Comparison of ENCODE assay signal across 9 cellular contexts in genomic region chr14:46490150-46490769, GRCh38.
A peak's percentile ranks its signal among the peaks of the same experiment; 100 is the strongest.
DNase-seq lines count a peak whose midpoint lies in the region; ATAC-seq and TF ChIP-seq lines count a peak whose summit lies in the region.
"Had no signal": no experiment of that assay in that cellular context is flagged by ENCODE, and none has a peak within 500 bp of the region (broad histone marks: within the 10 kb centered on the region; RNA-seq: fewer than 3 reads in every experiment).

No MANE protein-coding gene starts in this region.

- no peaks in the 10 kb centered on the region for H3K4me1 Mint-ChIP-seq in activated naive CD8-positive, alpha-beta T cell treated with anti-CD3 and anti-CD28 coated beads for 36 hours

- no peaks in the 10 kb centered on the region for H3K36me3 Mint-ChIP-seq in activated naive CD8-positive, alpha-beta T cell treated with anti-CD3 and anti-CD28 coated beads for 36 hours

- no peaks in the 10 kb centered on the region for H3K27me3 ChIP-seq in colonic mucosa
- no peaks in the 10 kb centered on the region for H3K27me3 ChIP-seq in gastrocnemius medialis

- no peak overlapping the region for H3K4me3 Mint-ChIP-seq in activated naive CD8-positive, alpha-beta T cell treated with anti-CD3 and anti-CD28 coated beads for 36 hours
- H3K4me3 Mint-ChIP-seq: stimulated activated naive CD8-positive, alpha-beta T cell treated with anti-CD3 and anti-CD28 coated beads, Interleukin-15, Interleukin-2, amounts not matched to agents 100 ng/mL and 50 ng/mL, for 24 hours had no signal

- DNase-seq in GM13976 (ENCODE audit: low spot score) (peak; percentile 12), KBM-7 (peak; percentile 58), colonic mucosa (peak; percentile 18), GM19240 (ENCODE audit: insufficient read length, low spot score) (no peak), gastrocnemius medialis (no peak)
- no peak for DNase-seq in stimulated activated naive CD8-positive, alpha-beta T cell treated with anti-CD3 and anti-CD28 coated beads, Interleukin-15, Interleukin-2, amounts not matched to agents 100 U/mL and 50 U/mL, for 24 hours
- DNase-seq in activated naive CD8-positive, alpha-beta T cell treated with anti-CD3 and anti-CD28 coated beads for 36 hours: no peak

- H3K4me3 ChIP-seq in colonic mucosa (no peak overlapping the region), gastrocnemius medialis (no peak overlapping the region)

- no peaks in the 10 kb centered on the region for H3K27me3 Mint-ChIP-seq in activated naive CD8-positive, alpha-beta T cell treated with anti-CD3 and anti-CD28 coated beads for 36 hours
- H3K27me3 Mint-ChIP-seq: stimulated activated naive CD8-positive, alpha-beta T cell treated with anti-CD3 and anti-CD28 coated beads, Interleukin-15, Interleukin-2, amounts not matched to agents 100 ng/mL and 50 ng/mL, for 24 hours had no signal

- in situ Hi-C loops in GM13976 (cut with MboI; ENCODE audit: low sequenced_read_pairs, unreplicated experiment) (no loop called here), KBM-7 (cut with MboI; ENCODE audit: low pct_unique_long_range_greater_than_20kb, low sequenced_read_pairs) (no loop called here), gastrocnemius medialis (cut with MboI; ENCODE audit: low sequenced_read_pairs in 4 of 4) (no loop called here)

- TF ChIP-seq CTCF in GM13976 (IDR thresholded peaks at IDR 0.05; ENCODE audit: borderline replicate concordance, control extremely low read depth, extremely low read depth, insufficient read depth, missing control alignments): peak; percentile 46
- no peak for TF ChIP-seq CTCF in colonic mucosa (IDR thresholded peaks at IDR 0.05)
- no peak for TF ChIP-seq CTCF in gastrocnemius medialis (IDR thresholded peaks at IDR 0.05 in 4 of 5, conservative IDR thresholded peaks at IDR 0.05 in 1 of 5)

- no peaks in the 10 kb centered on the region for H3K4me1 ChIP-seq in colonic mucosa
- no peaks in the 10 kb centered on the region for H3K4me1 ChIP-seq in gastrocnemius medialis

- H3K36me3 ChIP-seq in colonic mucosa (no peaks in the 10 kb centered on the region), gastrocnemius medialis (no peaks in the 10 kb centered on the region)

- H3K27ac ChIP-seq in colonic mucosa (no peak overlapping the region), gastrocnemius medialis (no peak overlapping the region)

- no peaks in the 10 kb centered on the region for H3K9me3 ChIP-seq in colonic mucosa
- H3K9me3 ChIP-seq in gastrocnemius medialis: no peaks in the 10 kb centered on the region

- H3K27ac Mint-ChIP-seq in activated naive CD8-positive, alpha-beta T cell treated with anti-CD3 and anti-CD28 coated beads for 36 hours: no peak overlapping the region
- H3K27ac Mint-ChIP-seq: stimulated activated naive CD8-positive, alpha-beta T cell treated with anti-CD3 and anti-CD28 coated beads, Interleukin-15, Interleukin-2, amounts not matched to agents 100 ng/mL and 50 ng/mL, for 24 hours had no signal

- ATAC-seq in GM21723 (IDR thresholded peaks at IDR 0.05; ENCODE audit: unreplicated experiment) (peak; percentile 98), gastrocnemius medialis (no peak)
- no peak for ATAC-seq in stimulated activated naive CD8-positive, alpha-beta T cell treated with anti-CD3 and anti-CD28 coated beads, Interleukin-15, Interleukin-2, amounts not matched to agents 100 U/mL and 50 U/mL, for 24 hours

- H3K9ac ChIP-seq in colonic mucosa (ENCODE audit: low read depth in 2 of 2, low read length in 2 of 2): no peak overlapping the region

- intact Hi-C loops in colonic mucosa (cut with DNase I): no loop called here
- intact Hi-C loops in gastrocnemius medialis (cut with DNase I; ENCODE audit: low total_unique reads): no loop called here

- peaks cover 5% of the 10 kb centered on the region for H3K9me3 Mint-ChIP-seq in activated naive CD8-positive, alpha-beta T cell treated with anti-CD3 and anti-CD28 coated beads for 36 hours

- TF ChIP-seq POLR2A in gastrocnemius medialis (IDR thresholded peaks at IDR 0.05): no peak

Comparison
In these comparisons a context has a peak if more than half of its experiments do, and no peak if none do; other contexts are left out.
1. DNase-seq: peak in GM13976 (single experiment), KBM-7 (single experiment) and colonic mucosa (single experiment); none in stimulated activated naive CD8-positive, alpha-beta T cell treated with anti-CD3 and anti-CD28 coated beads, Interleukin-15, Interleukin-2, amounts not matched to agents 100 U/mL and 50 U/mL, for 24 hours (single experiment), activated naive CD8-positive, alpha-beta T cell treated with anti-CD3 and anti-CD28 coated beads for 36 hours (single experiment), GM19240 (single experiment) and gastrocnemius medialis (0 of 2).